In the genomic region with DNA sequence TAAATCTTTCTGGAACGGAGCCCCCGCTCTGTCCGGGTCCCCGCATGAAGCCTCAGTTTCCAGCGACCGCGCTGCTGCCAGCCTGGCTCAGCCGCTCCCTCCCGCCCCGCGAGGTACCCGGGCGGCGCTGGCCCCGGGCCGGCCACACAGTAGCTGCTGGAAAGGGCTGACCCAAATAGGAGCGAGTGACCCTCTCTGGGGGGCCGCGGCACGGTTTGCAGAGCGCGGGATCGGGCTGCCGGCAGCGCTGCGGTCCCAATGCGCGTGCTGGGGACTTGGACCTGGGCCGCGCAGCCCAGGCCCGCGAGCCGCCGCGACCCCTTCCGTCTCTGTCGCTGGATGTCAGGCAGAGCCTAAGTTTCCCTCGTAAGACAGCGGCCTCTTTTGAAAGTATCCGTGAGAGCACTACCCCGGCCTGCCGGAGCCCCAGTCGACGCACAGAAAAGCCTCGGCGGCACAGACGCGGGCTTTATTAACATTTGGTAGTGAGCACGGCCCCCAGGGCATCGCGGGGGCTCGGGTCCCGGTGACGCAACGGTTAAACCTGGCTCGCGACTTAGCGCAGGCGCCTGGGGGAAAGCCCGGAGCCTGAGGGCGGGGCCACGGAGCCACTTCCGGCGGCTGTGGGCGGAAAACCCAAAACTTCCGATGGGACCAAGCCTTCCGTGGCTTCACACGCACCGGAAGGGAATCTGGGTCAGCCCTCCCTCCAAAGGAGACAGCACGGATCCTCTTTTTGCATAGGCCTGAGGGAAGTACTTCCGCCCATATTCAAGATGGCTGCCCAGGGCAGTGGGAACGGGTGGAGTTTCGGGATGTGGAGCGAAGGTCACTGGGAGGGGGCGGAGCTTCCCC, we compare ENCODE assay signal across 1 cellular context.
TF ChIP-seq lines count a peak whose summit lies in the region.

No MANE protein-coding gene starts in this region.

TF ChIP-seq in K562, 482 proteins besides CTCF, POLR2A, EP300 and RAD21 (continued from another document and continues in another):
- TF ChIP-seq, protein P1, sequence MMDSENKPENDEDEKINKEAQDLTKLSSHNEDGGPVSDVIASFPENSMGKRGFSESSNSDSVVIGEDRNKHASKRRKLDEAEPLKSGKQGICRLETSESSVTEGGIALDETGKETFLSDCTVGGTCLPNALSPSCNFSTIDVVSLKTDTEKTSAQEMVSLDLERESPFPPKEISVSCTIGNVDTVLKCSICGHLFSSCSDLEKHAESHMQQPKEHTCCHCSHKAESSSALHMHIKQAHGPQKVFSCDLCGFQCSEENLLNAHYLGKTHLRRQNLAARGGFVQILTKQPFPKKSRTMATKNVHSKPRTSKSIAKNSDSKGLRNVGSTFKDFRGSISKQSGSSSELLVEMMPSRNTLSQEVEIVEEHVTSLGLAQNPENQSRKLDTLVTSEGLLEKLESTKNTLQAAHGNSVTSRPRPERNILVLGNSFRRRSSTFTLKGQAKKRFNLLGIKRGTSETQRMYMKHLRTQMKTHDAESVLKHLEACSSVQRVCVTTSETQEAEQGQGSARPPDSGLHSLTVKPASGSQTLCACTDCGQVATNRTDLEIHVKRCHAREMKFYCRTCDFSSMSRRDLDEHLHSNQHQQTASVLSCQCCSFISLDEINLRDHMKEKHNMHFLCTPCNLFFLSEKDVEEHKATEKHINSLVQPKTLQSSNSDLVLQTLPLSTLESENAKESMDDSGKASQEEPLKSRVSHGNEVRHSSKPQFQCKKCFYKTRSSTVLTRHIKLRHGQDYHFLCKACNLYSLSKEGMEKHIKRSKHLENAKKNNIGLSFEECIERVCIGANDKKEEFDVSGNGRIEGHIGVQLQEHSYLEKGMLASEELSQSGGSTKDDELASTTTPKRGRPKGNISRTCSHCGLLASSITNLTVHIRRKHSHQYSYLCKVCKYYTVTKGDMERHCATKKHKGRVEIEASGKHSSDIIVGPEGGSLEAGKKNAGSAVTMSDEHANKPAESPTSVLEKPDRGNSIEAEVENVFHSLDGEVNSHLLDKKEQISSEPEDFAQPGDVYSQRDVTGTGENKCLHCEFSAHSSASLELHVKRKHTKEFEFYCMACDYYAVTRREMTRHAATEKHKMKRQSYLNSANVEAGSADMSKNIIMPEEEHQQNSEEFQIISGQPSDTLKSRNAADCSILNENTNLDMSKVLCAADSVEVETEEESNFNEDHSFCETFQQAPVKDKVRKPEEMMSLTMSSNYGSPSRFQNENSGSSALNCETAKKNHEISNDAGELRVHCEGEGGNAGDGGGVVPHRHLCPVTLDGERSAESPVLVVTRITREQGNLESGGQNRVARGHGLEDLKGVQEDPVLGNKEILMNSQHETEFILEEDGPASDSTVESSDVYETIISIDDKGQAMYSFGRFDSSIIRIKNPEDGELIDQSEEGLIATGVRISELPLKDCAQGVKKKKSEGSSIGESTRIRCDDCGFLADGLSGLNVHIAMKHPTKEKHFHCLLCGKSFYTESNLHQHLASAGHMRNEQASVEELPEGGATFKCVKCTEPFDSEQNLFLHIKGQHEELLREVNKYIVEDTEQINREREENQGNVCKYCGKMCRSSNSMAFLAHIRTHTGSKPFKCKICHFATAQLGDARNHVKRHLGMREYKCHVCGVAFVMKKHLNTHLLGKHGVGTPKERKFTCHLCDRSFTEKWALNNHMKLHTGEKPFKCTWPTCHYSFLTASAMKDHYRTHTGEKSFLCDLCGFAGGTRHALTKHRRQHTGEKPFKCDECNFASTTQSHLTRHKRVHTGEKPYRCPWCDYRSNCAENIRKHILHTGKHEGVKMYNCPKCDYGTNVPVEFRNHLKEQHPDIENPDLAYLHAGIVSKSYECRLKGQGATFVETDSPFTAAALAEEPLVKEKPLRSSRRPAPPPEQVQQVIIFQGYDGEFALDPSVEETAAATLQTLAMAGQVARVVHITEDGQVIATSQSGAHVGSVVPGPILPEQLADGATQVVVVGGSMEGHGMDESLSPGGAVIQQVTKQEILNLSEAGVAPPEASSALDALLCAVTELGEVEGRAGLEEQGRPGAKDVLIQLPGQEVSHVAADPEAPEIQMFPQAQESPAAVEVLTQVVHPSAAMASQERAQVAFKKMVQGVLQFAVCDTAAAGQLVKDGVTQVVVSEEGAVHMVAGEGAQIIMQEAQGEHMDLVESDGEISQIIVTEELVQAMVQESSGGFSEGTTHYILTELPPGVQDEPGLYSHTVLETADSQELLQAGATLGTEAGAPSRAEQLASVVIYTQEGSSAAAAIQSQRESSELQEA (IDR thresholded peaks at IDR 0.05; ENCODE audit: low read depth): no peak
- TF ChIP-seq ZZZ3 (IDR thresholded peaks at IDR 0.05) (no peak), NCOA6 (IDR thresholded peaks at IDR 0.05) (no peak), FOS (IDR thresholded peaks at IDR 0.05; ENCODE audit: extremely low read depth, insufficient read length) (no peak), DIDO1 (tag; IDR thresholded peaks at IDR 0.05; ENCODE audit: low read depth) (0 out of 2 replicates have a peak, but pooled peaks have one; percentile 65), SIRT6 (IDR thresholded peaks at IDR 0.05; ENCODE audit: low read depth, low read length) (no peak), CREM (IDR thresholded peaks at IDR 0.05; ENCODE audit: low read depth) (peak; percentile 90), ZNF253 (CRISPR knock-in tag; conservative IDR thresholded peaks at IDR 0.05) (no peak), ZNF766 (CRISPR knock-in tag; conservative IDR thresholded peaks at IDR 0.05) (no peak; the same call in none of the 2 replicates), ZBTB1 (CRISPR knock-in tag; IDR thresholded peaks at IDR 0.05; ENCODE audit: borderline replicate concordance, low read depth) (no peak; the same call in 1 of the 2 replicates), SMAD3 (CRISPR knock-in tag; conservative IDR thresholded peaks at IDR 0.05) (no peak), CBFA2T2 (conservative IDR thresholded peaks at IDR 0.05) (no peak), RBM25 (IDR thresholded peaks at IDR 0.05; ENCODE audit: low read depth, low read length, severe bottlenecking) (no peak), CHD2 (IDR thresholded peaks at IDR 0.05; ENCODE audit: low read depth, low read length) (no peak), GABPB2 (CRISPR knock-in tag; conservative IDR thresholded peaks at IDR 0.05) (0 out of 2 replicates have a peak, but pooled peaks have one; percentile 15), PCBP2 (IDR thresholded peaks at IDR 0.05; ENCODE audit: low read depth, low read length, poor library complexity, severe bottlenecking) (no peak), STAT5A (IDR thresholded peaks at IDR 0.05; ENCODE audit: borderline replicate concordance, low read length) (no peak; the same call in 1 of the 2 replicates)
- TF ChIP-seq, protein P2, sequence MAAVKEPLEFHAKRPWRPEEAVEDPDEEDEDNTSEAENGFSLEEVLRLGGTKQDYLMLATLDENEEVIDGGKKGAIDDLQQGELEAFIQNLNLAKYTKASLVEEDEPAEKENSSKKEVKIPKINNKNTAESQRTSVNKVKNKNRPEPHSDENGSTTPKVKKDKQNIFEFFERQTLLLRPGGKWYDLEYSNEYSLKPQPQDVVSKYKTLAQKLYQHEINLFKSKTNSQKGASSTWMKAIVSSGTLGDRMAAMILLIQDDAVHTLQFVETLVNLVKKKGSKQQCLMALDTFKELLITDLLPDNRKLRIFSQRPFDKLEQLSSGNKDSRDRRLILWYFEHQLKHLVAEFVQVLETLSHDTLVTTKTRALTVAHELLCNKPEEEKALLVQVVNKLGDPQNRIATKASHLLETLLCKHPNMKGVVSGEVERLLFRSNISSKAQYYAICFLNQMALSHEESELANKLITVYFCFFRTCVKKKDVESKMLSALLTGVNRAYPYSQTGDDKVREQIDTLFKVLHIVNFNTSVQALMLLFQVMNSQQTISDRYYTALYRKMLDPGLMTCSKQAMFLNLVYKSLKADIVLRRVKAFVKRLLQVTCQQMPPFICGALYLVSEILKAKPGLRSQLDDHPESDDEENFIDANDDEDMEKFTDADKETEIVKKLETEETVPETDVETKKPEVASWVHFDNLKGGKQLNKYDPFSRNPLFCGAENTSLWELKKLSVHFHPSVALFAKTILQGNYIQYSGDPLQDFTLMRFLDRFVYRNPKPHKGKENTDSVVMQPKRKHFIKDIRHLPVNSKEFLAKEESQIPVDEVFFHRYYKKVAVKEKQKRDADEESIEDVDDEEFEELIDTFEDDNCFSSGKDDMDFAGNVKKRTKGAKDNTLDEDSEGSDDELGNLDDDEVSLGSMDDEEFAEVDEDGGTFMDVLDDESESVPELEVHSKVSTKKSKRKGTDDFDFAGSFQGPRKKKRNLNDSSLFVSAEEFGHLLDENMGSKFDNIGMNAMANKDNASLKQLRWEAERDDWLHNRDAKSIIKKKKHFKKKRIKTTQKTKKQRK (IDR thresholded peaks at IDR 0.05; ENCODE audit: borderline replicate concordance, low read depth, low read length): no peak
- TF ChIP-seq, protein P3, sequence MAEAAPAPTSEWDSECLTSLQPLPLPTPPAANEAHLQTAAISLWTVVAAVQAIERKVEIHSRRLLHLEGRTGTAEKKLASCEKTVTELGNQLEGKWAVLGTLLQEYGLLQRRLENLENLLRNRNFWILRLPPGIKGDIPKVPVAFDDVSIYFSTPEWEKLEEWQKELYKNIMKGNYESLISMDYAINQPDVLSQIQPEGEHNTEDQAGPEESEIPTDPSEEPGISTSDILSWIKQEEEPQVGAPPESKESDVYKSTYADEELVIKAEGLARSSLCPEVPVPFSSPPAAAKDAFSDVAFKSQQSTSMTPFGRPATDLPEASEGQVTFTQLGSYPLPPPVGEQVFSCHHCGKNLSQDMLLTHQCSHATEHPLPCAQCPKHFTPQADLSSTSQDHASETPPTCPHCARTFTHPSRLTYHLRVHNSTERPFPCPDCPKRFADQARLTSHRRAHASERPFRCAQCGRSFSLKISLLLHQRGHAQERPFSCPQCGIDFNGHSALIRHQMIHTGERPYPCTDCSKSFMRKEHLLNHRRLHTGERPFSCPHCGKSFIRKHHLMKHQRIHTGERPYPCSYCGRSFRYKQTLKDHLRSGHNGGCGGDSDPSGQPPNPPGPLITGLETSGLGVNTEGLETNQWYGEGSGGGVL (CRISPR knock-in tag; IDR thresholded peaks at IDR 0.05): no peak
- TF ChIP-seq, protein P4, sequence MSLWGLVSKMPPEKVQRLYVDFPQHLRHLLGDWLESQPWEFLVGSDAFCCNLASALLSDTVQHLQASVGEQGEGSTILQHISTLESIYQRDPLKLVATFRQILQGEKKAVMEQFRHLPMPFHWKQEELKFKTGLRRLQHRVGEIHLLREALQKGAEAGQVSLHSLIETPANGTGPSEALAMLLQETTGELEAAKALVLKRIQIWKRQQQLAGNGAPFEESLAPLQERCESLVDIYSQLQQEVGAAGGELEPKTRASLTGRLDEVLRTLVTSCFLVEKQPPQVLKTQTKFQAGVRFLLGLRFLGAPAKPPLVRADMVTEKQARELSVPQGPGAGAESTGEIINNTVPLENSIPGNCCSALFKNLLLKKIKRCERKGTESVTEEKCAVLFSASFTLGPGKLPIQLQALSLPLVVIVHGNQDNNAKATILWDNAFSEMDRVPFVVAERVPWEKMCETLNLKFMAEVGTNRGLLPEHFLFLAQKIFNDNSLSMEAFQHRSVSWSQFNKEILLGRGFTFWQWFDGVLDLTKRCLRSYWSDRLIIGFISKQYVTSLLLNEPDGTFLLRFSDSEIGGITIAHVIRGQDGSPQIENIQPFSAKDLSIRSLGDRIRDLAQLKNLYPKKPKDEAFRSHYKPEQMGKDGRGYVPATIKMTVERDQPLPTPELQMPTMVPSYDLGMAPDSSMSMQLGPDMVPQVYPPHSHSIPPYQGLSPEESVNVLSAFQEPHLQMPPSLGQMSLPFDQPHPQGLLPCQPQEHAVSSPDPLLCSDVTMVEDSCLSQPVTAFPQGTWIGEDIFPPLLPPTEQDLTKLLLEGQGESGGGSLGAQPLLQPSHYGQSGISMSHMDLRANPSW (CRISPR knock-in tag; IDR thresholded peaks at IDR 0.05): no peak
- TF ChIP-seq, protein P5, sequence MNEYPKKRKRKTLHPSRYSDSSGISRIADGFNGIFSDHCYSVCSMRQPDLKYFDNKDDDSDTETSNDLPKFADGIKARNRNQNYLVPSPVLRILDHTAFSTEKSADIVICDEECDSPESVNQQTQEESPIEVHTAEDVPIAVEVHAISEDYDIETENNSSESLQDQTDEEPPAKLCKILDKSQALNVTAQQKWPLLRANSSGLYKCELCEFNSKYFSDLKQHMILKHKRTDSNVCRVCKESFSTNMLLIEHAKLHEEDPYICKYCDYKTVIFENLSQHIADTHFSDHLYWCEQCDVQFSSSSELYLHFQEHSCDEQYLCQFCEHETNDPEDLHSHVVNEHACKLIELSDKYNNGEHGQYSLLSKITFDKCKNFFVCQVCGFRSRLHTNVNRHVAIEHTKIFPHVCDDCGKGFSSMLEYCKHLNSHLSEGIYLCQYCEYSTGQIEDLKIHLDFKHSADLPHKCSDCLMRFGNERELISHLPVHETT (CRISPR knock-in tag; conservative IDR thresholded peaks at IDR 0.05 in 1 of 2, IDR thresholded peaks at IDR 0.05 in 1 of 2): no peak
- TF ChIP-seq, protein P6, sequence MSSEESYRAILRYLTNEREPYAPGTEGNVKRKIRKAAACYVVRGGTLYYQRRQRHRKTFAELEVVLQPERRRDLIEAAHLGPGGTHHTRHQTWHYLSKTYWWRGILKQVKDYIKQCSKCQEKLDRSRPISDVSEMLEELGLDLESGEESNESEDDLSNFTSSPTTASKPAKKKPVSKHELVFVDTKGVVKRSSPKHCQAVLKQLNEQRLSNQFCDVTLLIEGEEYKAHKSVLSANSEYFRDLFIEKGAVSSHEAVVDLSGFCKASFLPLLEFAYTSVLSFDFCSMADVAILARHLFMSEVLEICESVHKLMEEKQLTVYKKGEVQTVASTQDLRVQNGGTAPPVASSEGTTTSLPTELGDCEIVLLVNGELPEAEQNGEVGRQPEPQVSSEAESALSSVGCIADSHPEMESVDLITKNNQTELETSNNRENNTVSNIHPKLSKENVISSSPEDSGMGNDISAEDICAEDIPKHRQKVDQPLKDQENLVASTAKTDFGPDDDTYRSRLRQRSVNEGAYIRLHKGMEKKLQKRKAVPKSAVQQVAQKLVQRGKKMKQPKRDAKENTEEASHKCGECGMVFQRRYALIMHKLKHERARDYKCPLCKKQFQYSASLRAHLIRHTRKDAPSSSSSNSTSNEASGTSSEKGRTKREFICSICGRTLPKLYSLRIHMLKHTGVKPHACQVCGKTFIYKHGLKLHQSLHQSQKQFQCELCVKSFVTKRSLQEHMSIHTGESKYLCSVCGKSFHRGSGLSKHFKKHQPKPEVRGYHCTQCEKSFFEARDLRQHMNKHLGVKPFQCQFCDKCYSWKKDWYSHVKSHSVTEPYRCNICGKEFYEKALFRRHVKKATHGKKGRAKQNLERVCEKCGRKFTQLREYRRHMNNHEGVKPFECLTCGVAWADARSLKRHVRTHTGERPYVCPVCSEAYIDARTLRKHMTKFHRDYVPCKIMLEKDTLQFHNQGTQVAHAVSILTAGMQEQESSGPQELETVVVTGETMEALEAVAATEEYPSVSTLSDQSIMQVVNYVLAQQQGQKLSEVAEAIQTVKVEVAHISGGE (CRISPR knock-in tag; IDR thresholded peaks at IDR 0.05): peak; percentile 84 to 97 (median 86); a peak in 5 of 6 replicates
- TF ChIP-seq, protein P7, sequence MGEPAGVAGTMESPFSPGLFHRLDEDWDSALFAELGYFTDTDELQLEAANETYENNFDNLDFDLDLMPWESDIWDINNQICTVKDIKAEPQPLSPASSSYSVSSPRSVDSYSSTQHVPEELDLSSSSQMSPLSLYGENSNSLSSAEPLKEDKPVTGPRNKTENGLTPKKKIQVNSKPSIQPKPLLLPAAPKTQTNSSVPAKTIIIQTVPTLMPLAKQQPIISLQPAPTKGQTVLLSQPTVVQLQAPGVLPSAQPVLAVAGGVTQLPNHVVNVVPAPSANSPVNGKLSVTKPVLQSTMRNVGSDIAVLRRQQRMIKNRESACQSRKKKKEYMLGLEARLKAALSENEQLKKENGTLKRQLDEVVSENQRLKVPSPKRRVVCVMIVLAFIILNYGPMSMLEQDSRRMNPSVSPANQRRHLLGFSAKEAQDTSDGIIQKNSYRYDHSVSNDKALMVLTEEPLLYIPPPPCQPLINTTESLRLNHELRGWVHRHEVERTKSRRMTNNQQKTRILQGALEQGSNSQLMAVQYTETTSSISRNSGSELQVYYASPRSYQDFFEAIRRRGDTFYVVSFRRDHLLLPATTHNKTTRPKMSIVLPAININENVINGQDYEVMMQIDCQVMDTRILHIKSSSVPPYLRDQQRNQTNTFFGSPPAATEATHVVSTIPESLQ (CRISPR knock-in tag; IDR thresholded peaks at IDR 0.05): peak; percentile 80; the same call in 1 of the 2 replicates
